10 cellular contexts compared by ENCODE assay signal in the genomic region with DNA sequence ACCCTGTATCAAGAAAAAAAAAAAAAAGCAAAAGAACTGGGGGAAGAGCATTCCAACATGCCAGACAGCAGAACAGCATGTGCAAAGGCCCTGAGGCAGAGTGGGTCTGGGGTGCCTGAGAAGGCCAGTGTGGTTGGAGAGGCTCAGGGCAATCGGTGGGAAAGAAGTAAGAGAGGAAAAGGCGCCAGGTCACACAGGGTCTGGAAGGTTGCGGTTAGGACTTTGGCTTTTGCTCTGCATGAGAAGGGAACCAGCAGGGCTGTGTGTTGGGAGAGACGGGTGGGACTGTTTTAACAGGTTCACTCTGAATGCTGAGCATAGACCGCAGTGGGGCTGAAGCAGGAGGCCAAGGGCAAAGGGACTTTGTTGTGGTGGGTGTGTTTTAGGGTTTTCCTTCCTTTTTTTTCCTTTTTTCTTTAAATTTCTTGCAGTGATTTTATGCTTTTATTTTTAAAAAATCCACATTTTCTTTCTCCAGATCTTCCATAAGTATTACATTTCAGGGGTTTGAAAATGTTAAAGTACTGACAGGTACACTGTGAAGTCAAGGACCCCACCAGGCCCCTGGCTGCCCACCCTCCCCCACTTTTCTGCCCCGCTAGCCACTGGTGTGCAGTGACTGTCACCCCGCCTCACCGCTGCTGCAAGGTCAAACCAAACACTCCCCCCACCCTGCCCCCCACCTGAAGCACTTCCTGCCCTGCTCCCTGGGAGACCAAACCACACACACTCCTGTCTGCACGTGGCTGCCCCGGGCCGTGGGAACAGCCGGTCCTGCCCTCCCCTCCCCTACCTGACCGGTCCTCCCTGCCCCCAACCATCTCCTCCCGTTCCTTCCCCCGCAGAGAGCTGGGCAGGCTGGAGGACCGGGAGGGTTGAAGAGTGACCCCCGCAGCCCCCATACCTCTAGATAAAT. TPM values are rescaled to one million over a fixed set of nuclear protein-coding genes. Genes with fewer than 3 reads are reported as not detected.
DNase-seq lines count a peak whose midpoint lies in the region; ATAC-seq and TF ChIP-seq lines count a peak whose summit lies in the region.
"Had no signal": no experiment of that assay in that cellular context is flagged by ENCODE, and none has a peak within 500 bp of the region (broad histone marks: within the 10 kb centered on the region; RNA-seq: fewer than 3 reads in every experiment).

No MANE protein-coding gene starts in this region.

- intact Hi-C loops in left lung (cut with DNase I), result no loop called here

- H3K27ac ChIP-seq in left lung, result no peak overlapping the region

- H3K4me3 ChIP-seq in left lung, result no peak overlapping the region

- no peaks in the 10 kb centered on the region for H3K9me3 ChIP-seq in left lung

- no peaks in the 10 kb centered on the region for H3K4me1 ChIP-seq in left lung

- H3K27me3 ChIP-seq in left lung, result peaks cover 0 to 58% of the 10 kb centered on the region in 2 donors

- no peaks in the 10 kb centered on the region for H3K36me3 ChIP-seq in left lung

- no peak for TF ChIP-seq CTCF in left lung (IDR thresholded peaks at IDR 0.05)

- ATAC-seq in left lung (peak; percentile 62), HG03025 (IDR thresholded peaks at IDR 0.05; ENCODE audit: low FRiP score, unreplicated experiment) (no peak)
- no peak for ATAC-seq in activated CD4-positive, CD25-positive, alpha-beta regulatory T cell treated with anti-CD3 and anti-CD28 coated beads, Interleukin-2, amount 50 U/mL, for 24 hours

- peak; percentile 25 for DNase-seq in stimulated activated CD4-positive, alpha-beta T cell treated with anti-CD3 and anti-CD28 coated beads, Interleukin-12 subunit alpha, Interleukin-12 subunit beta, amount 100 ng/mL, for 4 hours
- DNase-seq in stimulated activated CD4-positive, alpha-beta T cell treated with anti-CD3 and anti-CD28 coated beads, Interleukin-2, amount 100 ng/mL, for 48 hours, result no peak
- peak; percentile 46 to 49 for DNase-seq in activated T-cell treated with anti-CD3 and anti-CD28 coated beads, Interleukin-2, amount 50 U/mL, for 48 hours
- DNase-seq in left lung (peak in 1 of 2 donors; percentile 74), NCI-H1417 (lab: John Stamatoyannopoulos, UW) (no peak), foreskin melanocyte (no peak)
- DNase-seq: NCI-H2081 treated with DMSO at 0.1 percent for 48 hours had no signal

RNA-seq across cellular contexts. Expression of a gene that starts 30.0 kb away (rescaled TPM):
- total RNA-seq in left lung, result 1 to 10 TPM in 1 of 2 donors, under 1 TPM in 1; 0.70 to 3.8 TPM

RNA-seq across cellular contexts. Expression of a gene that starts 49.1 kb away (rescaled TPM):
- total RNA-seq in left lung, result under 1 TPM; 0.17 to 0.24 TPM
- total RNA-seq: subcutaneous adipose tissue had no signal

Comparison
In these comparisons a context has a peak if more than half of its experiments do, and no peak if none do; other contexts are left out.
1. DNase-seq: peak in stimulated activated CD4-positive, alpha-beta T cell treated with anti-CD3 and anti-CD28 coated beads, Interleukin-12 subunit alpha, Interleukin-12 subunit beta, amount 100 ng/mL, for 4 hours (single experiment) and activated T-cell treated with anti-CD3 and anti-CD28 coated beads, Interleukin-2, amount 50 U/mL, for 48 hours (2 of 2); none in stimulated activated CD4-positive, alpha-beta T cell treated with anti-CD3 and anti-CD28 coated beads, Interleukin-2, amount 100 ng/mL, for 48 hours (0 of 2), NCI-H1417 (0 of 3) and foreskin melanocyte (single experiment).